15 cellular contexts compared by ENCODE assay signal in the genomic region with DNA sequence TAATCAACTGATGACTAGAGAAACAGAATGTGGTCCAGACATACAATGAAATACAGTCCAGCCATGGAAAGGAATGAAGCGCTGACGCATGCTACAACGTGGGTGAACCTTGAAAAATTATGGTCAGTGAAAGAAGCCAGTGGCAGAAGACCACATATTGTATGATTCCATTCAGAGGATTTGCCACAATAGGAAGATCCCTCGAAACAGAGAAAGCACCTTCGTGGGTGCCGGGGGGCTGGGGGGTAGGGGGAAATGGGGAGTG.
DNase-seq lines count a peak whose midpoint lies in the region; TF ChIP-seq lines count a peak whose summit lies in the region.
"Had no signal": no experiment of that assay in that cellular context is flagged by ENCODE, and none has a peak within 500 bp of the region (broad histone marks: within the 10 kb centered on the region; RNA-seq: fewer than 3 reads in every experiment).

No MANE protein-coding gene starts in this region.

- H3K27ac ChIP-seq in esophagus (ENCODE audit: low read depth in 2 of 2, low read length in 1 of 2) (peak overlapping the region; percentile 97 to 99), parathyroid adenoma (peak overlapping the region; percentile 99), tibial artery (peak overlapping the region; percentile 55 to 75)

- H3K9ac ChIP-seq in parathyroid adenoma = no peak overlapping the region

- H3K4me2 ChIP-seq in parathyroid adenoma (ENCODE audit: low read length) = no peak overlapping the region

- no peak for TF ChIP-seq CTCF in parathyroid adenoma (IDR thresholded peaks at IDR 0.05)
- TF ChIP-seq CTCF in tibial artery (IDR thresholded peaks at IDR 0.05) = no peak

- DNase-seq in RPMI7951 (ENCODE audit: low read depth) = peak; percentile 28
- no peak for DNase-seq in tibial artery
- DNase-seq in germinal center (ENCODE audit: low spot score) = no peak
- no peak for DNase-seq in KG1 (lab: John Stamatoyannopoulos, UW)
- DNase-seq in ACHN = no peak
- DNase-seq: activated CD4-positive, alpha-beta memory T cell treated with anti-CD3 and anti-CD28 coated beads for 36 hours; activated T-cell treated with anti-CD3 and anti-CD28 coated beads, Interleukin-2, amount 50 U/mL, for 4 hours; effector CD4-positive, alpha-beta T cell; naive B cell; NCI-H187; NK-92 treated with Interleukin-12 subunit alpha and Interleukin-12 subunit beta, amount 100 ng/mL, for 24 hours; posterior cingulate gyrus; T-cell had no signal

- no peaks in the 10 kb centered on the region for H3K27me3 ChIP-seq in esophagus (ENCODE audit: control insufficient read depth in 1 of 2, insufficient read depth in 2 of 2, low read length in 2 of 2)
- H3K27me3 ChIP-seq in parathyroid adenoma (ENCODE audit: control insufficient read depth, insufficient read depth, low read length) = no peaks in the 10 kb centered on the region
- no peaks in the 10 kb centered on the region for H3K27me3 ChIP-seq in tibial artery

- H3K79me2 ChIP-seq in parathyroid adenoma = no peaks in the 10 kb centered on the region

- H3K4me1 ChIP-seq in esophagus (ENCODE audit: control insufficient read depth in 2 of 2, insufficient read depth in 2 of 2, low read length in 1 of 2) (peaks cover 5 to 36% of the 10 kb centered on the region in 2 donors), parathyroid adenoma (peaks cover 72% of the 10 kb centered on the region), tibial artery (peaks cover 0 to 32% (median 25%) of the 10 kb centered on the region in 4 donors)

- no peaks in the 10 kb centered on the region for H3K36me3 ChIP-seq in esophagus (ENCODE audit: control insufficient read depth in 2 of 2, insufficient read depth in 2 of 2, low read length in 1 of 2)
- H3K36me3 ChIP-seq in parathyroid adenoma (ENCODE audit: control insufficient read depth, insufficient read depth, low read length) = no peaks in the 10 kb centered on the region
- H3K36me3 ChIP-seq in tibial artery = no peaks in the 10 kb centered on the region

- no peaks in the 10 kb centered on the region for H3K9me3 ChIP-seq in esophagus (ENCODE audit: control insufficient read depth in 2 of 2, insufficient read depth in 1 of 2, low read depth in 1 of 2, low read length in 1 of 2)
- no peaks in the 10 kb centered on the region for H3K9me3 ChIP-seq in parathyroid adenoma (ENCODE audit: control insufficient read depth, low read length)
- no peaks in the 10 kb centered on the region for H3K9me3 ChIP-seq in tibial artery

- 96 to 97% methylated on average over 6 of the region's 6 CpGs for WGBS in esophagus, 2 donors

- in situ Hi-C loops in ACHN (cut with HindIII; ENCODE audit: low pct_ligation_motif_present, low pct_unique_long_range_greater_than_20kb, low sequenced_read_pairs) = no loop called here

- H2AFZ ChIP-seq in parathyroid adenoma = no peak overlapping the region

- intact Hi-C loops in tibial artery (cut with DNase I; ENCODE audit: low total_unique reads) = no loop called here

- H3K4me3 ChIP-seq in esophagus (ENCODE audit: low read depth in 1 of 2, low read length in 2 of 2) = no peak overlapping the region
- H3K4me3 ChIP-seq in parathyroid adenoma (ENCODE audit: low read depth, low read length) = no peak overlapping the region
- no peak overlapping the region for H3K4me3 ChIP-seq in tibial artery
